In genomic region chr2:48600204-48600813, GRCh38 we compare ENCODE assay signal across 1 cellular context.
TF ChIP-seq lines count a peak whose summit lies in the region.

No MANE protein-coding gene starts in this region.

TF ChIP-seq in K562, 482 proteins besides CTCF, POLR2A, EP300 and RAD21 (continued from another document):
- peak; percentile 67 for TF ChIP-seq DEAF1 (CRISPR knock-in tag; IDR thresholded peaks at IDR 0.05)
- TF ChIP-seq FOXK2 (conservative IDR thresholded peaks at IDR 0.05 in 1 of 2, IDR thresholded peaks at IDR 0.05 in 1 of 2; ENCODE audit: low read depth in 2 of 2), result peak; percentile 32 to 38; a peak in 1 of 4 replicates
